In genomic region chr3:16828815-16829214, GRCh38 we compare ENCODE assay signal across 1 cellular context.
TF ChIP-seq lines count a peak whose summit lies in the region.

No MANE protein-coding gene starts in this region.

TF ChIP-seq in K562, 482 proteins besides CTCF, POLR2A, EP300 and RAD21 (continued from another document):
- TF ChIP-seq, protein P1, sequence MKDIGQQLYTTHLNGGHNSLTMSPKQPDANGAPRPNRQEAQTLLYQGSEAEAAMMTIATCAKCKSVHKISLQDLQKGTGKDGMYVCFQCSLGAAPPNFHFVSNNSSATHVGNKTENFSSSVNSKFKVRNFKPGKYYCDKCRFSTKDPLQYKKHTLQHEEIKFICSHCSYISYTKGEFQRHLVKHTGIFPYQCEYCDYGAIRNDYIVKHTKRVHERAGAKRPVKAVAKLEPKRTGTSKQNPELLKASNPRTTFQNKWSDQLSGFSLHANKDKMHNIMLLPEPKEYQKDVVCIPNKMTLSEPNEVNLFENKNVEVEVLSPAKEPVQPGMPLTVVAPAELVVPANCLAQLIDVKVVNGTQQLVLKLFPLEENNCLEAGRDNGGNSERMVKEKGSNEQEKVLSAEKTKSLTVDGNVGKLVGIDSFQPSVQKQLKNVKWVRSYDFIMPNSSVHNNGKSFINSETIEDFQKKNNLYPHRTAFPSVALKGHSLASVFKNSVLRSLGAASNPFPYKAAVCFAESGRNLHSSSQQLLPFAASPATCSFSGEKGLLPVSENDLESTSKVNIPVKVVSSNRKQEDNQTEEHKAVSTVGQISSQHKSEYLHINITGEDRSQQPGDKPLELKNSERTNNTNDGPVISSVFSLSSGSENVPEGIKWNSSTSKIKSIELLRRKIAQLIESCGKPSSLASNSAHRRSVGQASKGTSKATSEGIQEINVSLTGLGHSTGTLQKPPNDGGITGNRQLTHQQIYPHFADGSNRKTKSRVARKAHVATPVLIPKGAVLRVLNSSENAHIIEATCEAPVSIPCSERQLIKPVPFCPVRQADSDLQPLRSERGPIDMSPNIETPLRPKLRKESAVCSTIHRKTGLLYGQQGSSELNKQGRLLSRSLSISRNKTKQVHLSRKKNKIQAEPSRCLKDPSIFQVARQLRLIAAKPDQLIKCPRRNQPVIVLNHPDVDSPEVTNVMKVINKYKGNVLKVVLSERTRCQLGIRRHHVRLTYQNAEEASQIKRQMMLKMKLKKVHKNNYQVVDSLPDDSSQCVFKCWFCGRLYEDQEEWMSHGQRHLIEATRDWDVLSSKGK (CRISPR knock-in tag; IDR thresholded peaks at IDR 0.05) = no peak
- no peak for TF ChIP-seq HMG20A (CRISPR knock-in tag; conservative IDR thresholded peaks at IDR 0.05)
- TF ChIP-seq ZNF512 (tag; IDR thresholded peaks at IDR 0.05) = no peak
- no peak for TF ChIP-seq PURB (CRISPR knock-in tag; IDR thresholded peaks at IDR 0.05; ENCODE audit: low read depth)
